In the genomic region with DNA sequence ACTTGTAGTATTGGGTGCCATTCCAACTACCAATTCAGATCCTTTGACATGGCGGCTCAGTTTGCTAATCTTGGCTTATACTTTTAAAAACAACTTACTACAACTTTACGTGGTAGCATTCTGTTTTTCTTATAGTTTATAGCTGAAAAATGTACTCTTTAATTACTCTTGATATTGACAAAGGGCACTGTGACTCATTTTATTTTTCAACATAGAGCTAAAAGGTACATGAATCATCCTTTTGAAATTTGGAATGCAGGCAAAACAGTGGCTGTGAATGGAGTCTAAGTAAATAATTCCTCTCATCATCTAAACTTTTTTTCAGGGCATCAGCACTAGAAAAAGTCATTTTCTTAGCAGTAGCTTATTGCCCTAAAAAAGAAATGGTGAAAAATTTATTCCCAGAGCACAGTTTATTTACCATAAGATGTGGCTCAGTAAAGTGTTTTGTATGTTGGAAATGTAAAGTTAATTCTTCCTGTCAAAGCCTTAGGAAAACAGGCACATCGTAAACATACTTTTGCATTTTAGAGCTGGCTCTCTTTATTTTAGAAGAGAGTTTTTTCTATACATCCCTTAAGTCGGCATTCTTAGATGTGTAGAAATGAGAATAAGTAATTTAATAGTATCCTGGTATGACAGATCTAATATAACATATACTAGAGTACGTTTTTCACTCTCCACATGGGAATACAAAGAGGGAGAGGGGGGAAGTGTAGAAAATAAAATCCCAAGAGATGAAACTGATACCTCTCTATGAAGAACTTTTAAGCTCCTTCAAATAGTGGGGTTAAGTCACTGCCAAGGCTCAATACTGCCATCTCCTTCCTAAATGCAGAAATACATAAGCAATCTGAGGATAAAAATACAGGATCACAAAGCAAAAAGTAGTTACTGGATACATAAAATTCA, we compare ENCODE assay signal across 9 cellular contexts. TPM values are rescaled to one million over a fixed set of nuclear protein-coding genes. Genes with fewer than 3 reads are reported as not detected.
DNase-seq lines count a peak whose midpoint lies in the region; ATAC-seq and TF ChIP-seq lines count a peak whose summit lies in the region.
"Had no signal": no experiment of that assay in that cellular context is flagged by ENCODE, and none has a peak within 500 bp of the region (broad histone marks: within the 10 kb centered on the region; RNA-seq: fewer than 3 reads in every experiment).

No MANE protein-coding gene starts in this region.

- no peak overlapping the region for H3K27ac ChIP-seq in upper lobe of left lung

- no peak overlapping the region for H3K4me3 ChIP-seq in cardiac fibroblast (replicated peaks in 1 of 2; ENCODE audit: low read depth in 2 of 2, low read length in 2 of 2)
- H3K4me3 ChIP-seq in upper lobe of left lung = no peak overlapping the region

- TF ChIP-seq POLR2A in upper lobe of left lung (IDR thresholded peaks at IDR 0.05) = no peak

- H3K9me3 ChIP-seq in upper lobe of left lung = peaks cover 0 to 5% (median 2%) of the 10 kb centered on the region in 4 donors

- no peaks in the 10 kb centered on the region for H3K36me3 ChIP-seq in upper lobe of left lung

- H3K4me1 ChIP-seq in upper lobe of left lung = no peaks in the 10 kb centered on the region

- peak; percentile 13 for DNase-seq in GM04503 (ENCODE audit: low read depth)
- peak; percentile 29 for DNase-seq in NCI-H187 treated with DMSO at 0.1 percent for 48 hours (lab: John Stamatoyannopoulos, UW)
- peak; percentile 10 to 90 for DNase-seq in cardiac fibroblast (ENCODE audit: low read depth in 2 of 2)
- no peak for DNase-seq in omental fat pad (ENCODE audit: low spot score)
- no peak for DNase-seq in superior temporal gyrus (ENCODE audit: extremely low spot score)
- no peak for DNase-seq in KG1 (lab: John Stamatoyannopoulos, UW)
- no peak for DNase-seq in upper lobe of left lung

- no peak for TF ChIP-seq EP300 in upper lobe of left lung (IDR thresholded peaks at IDR 0.05)

- H3K27me3 ChIP-seq in upper lobe of left lung = no peaks in the 10 kb centered on the region

- 75 to 77% methylated on average over 5 of the region's 5 CpGs for WGBS in upper lobe of left lung, 2 donors

- TF ChIP-seq CTCF in cardiac fibroblast (IDR thresholded peaks at IDR 0.05; ENCODE audit: low read depth, low read length) (peak; percentile 71), omental fat pad (IDR thresholded peaks at IDR 0.05) (no peak), upper lobe of left lung (IDR thresholded peaks at IDR 0.05) (peak in 1 of 6 experiments; percentile 21)

- ATAC-seq in omental fat pad (ENCODE audit: low FRiP score) (peak; percentile 57), upper lobe of left lung (ENCODE audit: low FRiP score in 2 of 2) (no peak), HG02678 (IDR thresholded peaks at IDR 0.05; ENCODE audit: unreplicated experiment) (no peak)

RNA-seq across cellular contexts. Expression of a gene that starts 55.2 kb away (rescaled TPM):
- total RNA-seq in omental fat pad = 1 to 10 TPM in 1 of 4 donors, under 1 TPM in 1, not detected in 2; 0.38 to 1.4 TPM
- 1 to 10 TPM in 1 of 6 donors, under 1 TPM in 2, not detected in 3; 0.15 to 1.7 (median 0.30) TPM for total RNA-seq in upper lobe of left lung
- total RNA-seq: activated T-helper 1 cell treated with anti-CD3 and anti-CD28 coated beads, Interleukin-12 subunit alpha, Interleukin-12 subunit beta, Interleukin-2, Interleukin-4 antibody, amounts not matched to agents 30 ng/mL and 10 ng/mL and 1 ng/mL, durations not matched to agents 14 hours and 24 hours and 36 hours had no signal

Comparison
In these comparisons a context has a peak if more than half of its experiments do, and no peak if none do; other contexts are left out.
1. DNase-seq: peak in GM04503 (single experiment), NCI-H187 treated with DMSO at 0.1 percent for 48 hours (single experiment) and cardiac fibroblast (2 of 2); none in omental fat pad (single experiment), superior temporal gyrus (single experiment), KG1 (single experiment) and upper lobe of left lung (0 of 2).